Comparison of ENCODE assay signal across 19 cellular contexts in the genomic region with DNA sequence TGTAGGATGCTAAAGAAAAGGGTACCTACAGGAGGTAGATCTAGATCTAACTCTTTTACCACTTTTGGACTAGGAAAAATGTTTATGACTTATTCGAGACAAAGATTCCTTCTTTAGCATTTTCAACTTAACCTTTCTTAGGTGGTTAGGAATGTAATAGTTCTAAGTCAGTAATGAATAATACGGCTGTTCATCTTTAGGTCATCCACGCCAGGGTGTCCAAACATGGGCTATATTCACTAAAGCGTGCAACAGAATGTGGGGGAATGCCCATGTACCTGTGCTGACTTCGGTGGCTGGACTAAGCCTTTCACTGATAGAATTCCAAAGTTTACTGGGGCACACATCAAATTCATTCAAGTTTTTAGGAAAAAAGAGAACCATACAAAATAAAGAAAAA.
A peak's percentile ranks its signal among the peaks of the same experiment; 100 is the strongest.
DNase-seq lines count a peak whose midpoint lies in the region; ATAC-seq, FAIRE-seq and TF ChIP-seq lines count a peak whose summit lies in the region.
"Had no signal": no experiment of that assay in that cellular context is flagged by ENCODE, and none has a peak within 500 bp of the region (broad histone marks: within the 10 kb centered on the region; RNA-seq: fewer than 3 reads in every experiment).

No MANE protein-coding gene starts in this region.

- H3K27me3 ChIP-seq in RWPE2 (ENCODE audit: insufficient read depth, poor library complexity, severe bottlenecking), result no peaks in the 10 kb centered on the region
- H3K27me3 ChIP-seq in endodermal cell (ENCODE audit: control insufficient read depth, insufficient read depth, low read length, poor library complexity, severe bottlenecking), result no peaks in the 10 kb centered on the region
- H3K27me3 ChIP-seq in keratinocyte (ENCODE audit: control insufficient read depth, extremely low read depth, insufficient read depth, low read length), result no peaks in the 10 kb centered on the region
- H3K27me3 ChIP-seq: BE2C had no signal

- no peak for TF ChIP-seq POLR2A in GM12892 (IDR thresholded peaks at IDR 0.05; ENCODE audit: low read depth, low read length)

- no peaks in the 10 kb centered on the region for H3K36me3 ChIP-seq in RWPE2 (ENCODE audit: low read depth)
- H3K36me3 ChIP-seq in endodermal cell (ENCODE audit: control insufficient read depth, insufficient read depth, low read length), result peaks cover 4% of the 10 kb centered on the region
- H3K36me3 ChIP-seq in keratinocyte (ENCODE audit: control insufficient read depth in 2 of 2, extremely low read depth in 1 of 2, insufficient read depth in 2 of 2, low read length in 2 of 2), result no peaks in the 10 kb centered on the region
- no peaks in the 10 kb centered on the region for H3K36me3 ChIP-seq in OCI-LY7 (ENCODE audit: insufficient read depth, low read length)
- H3K36me3 ChIP-seq: BE2C had no signal

- POLR2A ChIA-PET in OCI-LY7 (lab: Charles Lee), result interaction anchor here (1.0 kb wide), 1 partner anchor 18 kb away, joined by 3 read pairs; no protein-coding TSS in a partner anchor

- H3K4me1 ChIP-seq in RWPE2 (ENCODE audit: insufficient read depth, poor library complexity, severe bottlenecking) (peaks cover 79% of the 10 kb centered on the region), endodermal cell (ENCODE audit: control insufficient read depth, insufficient read depth, low read length) (peaks cover 48% of the 10 kb centered on the region), keratinocyte (ENCODE audit: control insufficient read depth, extremely low read depth, insufficient read depth, low read length) (peaks cover 73% of the 10 kb centered on the region), OCI-LY7 (ENCODE audit: insufficient read depth, low read length, poor library complexity, severe bottlenecking) (no peaks in the 10 kb centered on the region)

- H3K27ac Mint-ChIP-seq in endodermal cell, result peak overlapping the region; percentile 90

- CTCF ChIA-PET in OCI-LY7 (lab: Charles Lee; ENCODE audit: unreplicated experiment), result no interaction called here

- H3K4me3 ChIP-seq in RWPE2 (ENCODE audit: severe bottlenecking) (no peak overlapping the region), endodermal cell (ENCODE audit: low read length) (peak overlapping the region; percentile 23), keratinocyte (ENCODE audit: control insufficient read depth in 2 of 3, extremely low read depth in 1 of 3, insufficient read depth in 2 of 3, low read depth in 1 of 3, low read length in 3 of 3) (no peak overlapping the region), OCI-LY7 (ENCODE audit: low read depth, low read length, poor library complexity, severe bottlenecking) (no peak overlapping the region)
- H3K4me3 ChIP-seq: GM23248, PC-9 had no signal

- DNase-seq in GM12892 (ENCODE audit: insufficient read length), result no peak
- no peak for DNase-seq in RWPE2 (ENCODE audit: low spot score)
- no peak for DNase-seq in endodermal cell
- DNase-seq in keratinocyte (ENCODE audit: low read depth, low spot score), result no peak
- no peak for DNase-seq in activated T-cell treated with anti-CD3 and anti-CD28 coated beads for 4 hours
- no peak for DNase-seq in OCI-LY7 (ENCODE audit: low spot score)
- no peak for DNase-seq in kidney glomerular epithelial cell (lab: John Stamatoyannopoulos, UW)
- no peak for DNase-seq in activated CD8-positive, alpha-beta memory T cell treated with anti-CD3 and anti-CD28 coated beads for 24 hours
- DNase-seq: BE2C; CD4-positive, CD25-positive, alpha-beta regulatory T cell; GF-D8; GM23248; NCI-H1417 treated with DMSO at 0.1 percent for 48 hours; NCI-H187 treated with DMSO at 0.1 percent for 48 hours; NCI-H345; NCI-H524 treated with DMSO at 0.1 percent for 48 hours; PC-9 had no signal

- H3K27me3 Mint-ChIP-seq in endodermal cell (ENCODE audit: insufficient read depth), result no peaks in the 10 kb centered on the region

- H4K20me1 ChIP-seq in keratinocyte (ENCODE audit: control insufficient read depth, extremely low read depth, insufficient read depth, low read length), result no peaks in the 10 kb centered on the region
- H4K20me1 ChIP-seq in OCI-LY7 (ENCODE audit: insufficient read depth, low read length), result no peaks in the 10 kb centered on the region

- no TSS peak for BruUV-seq in OCI-LY7 (replicated peaks; lab: Mats Ljungman, UMichigan)

- dilution Hi-C loops in keratinocyte (cut with MboI; ENCODE audit: extremely low pct_ligation_motif_present, low sequenced_read_pairs), result no loop called here

- H3K9me3 ChIP-seq in RWPE2 (ENCODE audit: severe bottlenecking) (no peaks in the 10 kb centered on the region), endodermal cell (ENCODE audit: control insufficient read depth, low read length) (no peaks in the 10 kb centered on the region), keratinocyte (ENCODE audit: control insufficient read depth, low read depth, low read length) (no peaks in the 10 kb centered on the region), OCI-LY7 (ENCODE audit: low read length) (no peaks in the 10 kb centered on the region)
- H3K9me3 ChIP-seq: BE2C had no signal

- no peaks in the 10 kb centered on the region for H3K36me3 Mint-ChIP-seq in endodermal cell (ENCODE audit: low read depth)
- H3K36me3 Mint-ChIP-seq: CD4-positive, CD25-positive, alpha-beta regulatory T cell had no signal

- 73 to 79% methylated on average over 4 to 5 of the region's 5 CpGs for WGBS in endodermal cell (ENCODE audit: insufficient coverage in 1 of 2, insufficient read length in 1 of 2), 2 experiments

- H3K9me2 ChIP-seq in OCI-LY7 (ENCODE audit: insufficient read depth, low read length), result no peaks in the 10 kb centered on the region

- ATAC-seq in RWPE2 (ENCODE audit: low read depth), result no peak

- no peaks in the 10 kb centered on the region for H3K9me1 ChIP-seq in keratinocyte (ENCODE audit: control insufficient read depth, extremely low read depth, insufficient read depth, low read length)

- H3K4me3 Mint-ChIP-seq in endodermal cell, result no peak overlapping the region
- H3K4me3 Mint-ChIP-seq: CD4-positive, CD25-positive, alpha-beta regulatory T cell had no signal

- peaks cover 60% of the 10 kb centered on the region for H3K79me2 ChIP-seq in keratinocyte (ENCODE audit: control insufficient read depth, insufficient read depth, low read length)
- H3K79me2 ChIP-seq in OCI-LY7 (ENCODE audit: insufficient read depth, low read depth, low read length), result no peaks in the 10 kb centered on the region

- H3K27ac ChIP-seq in RWPE2 (ENCODE audit: poor library complexity, severe bottlenecking) (peak overlapping the region; percentile 88), endodermal cell (ENCODE audit: low read depth, low read length) (no peak overlapping the region), keratinocyte (ENCODE audit: control insufficient read depth, insufficient read depth, low read length) (peak overlapping the region; percentile 65), OCI-LY7 (ENCODE audit: low read depth, low read length, poor library complexity, severe bottlenecking) (no peak overlapping the region)
- H3K27ac ChIP-seq: GM23248, KMS-11, PC-9 had no signal

- TF ChIP-seq CTCF in RWPE2 (IDR thresholded peaks at IDR 0.05; ENCODE audit: poor library complexity, severe bottlenecking) (no peak), endodermal cell (conservative IDR thresholded peaks at IDR 0.05) (no peak), keratinocyte (optimal IDR thresholded peaks at IDR 0.05 in 1 of 3, IDR thresholded peaks at IDR 0.05 in 1 of 3, conservative IDR thresholded peaks at IDR 0.05 in 1 of 3; ENCODE audit: extremely low read depth in 1 of 3, insufficient read depth in 2 of 3, low read length in 3 of 3) (no peak), OCI-LY7 (conservative IDR thresholded peaks at IDR 0.05; ENCODE audit: low read length) (no peak)

- H3K4me1 Mint-ChIP-seq in endodermal cell, result peaks cover 91% of the 10 kb centered on the region

- H2AFZ ChIP-seq in keratinocyte (ENCODE audit: control insufficient read depth, low read length), result no peak overlapping the region
- H2AFZ ChIP-seq in OCI-LY7 (ENCODE audit: low read length), result no peak overlapping the region
- H2AFZ ChIP-seq: GM23248, PC-9 had no signal

- H3K9ac ChIP-seq in endodermal cell (ENCODE audit: extremely low read depth, low read length, poor library complexity, severe bottlenecking), result no peak overlapping the region
- H3K9ac ChIP-seq in keratinocyte (ENCODE audit: control insufficient read depth, extremely low read depth, insufficient read depth, low read length), result no peak overlapping the region
- H3K9ac ChIP-seq: GM23248, KMS-11 had no signal

- H3K4me2 ChIP-seq in keratinocyte (ENCODE audit: control insufficient read depth, extremely low read depth, insufficient read depth, low read depth, low read length) (peak overlapping the region; percentile 12), OCI-LY7 (ENCODE audit: low read length) (no peak overlapping the region)
- H3K4me2 ChIP-seq: KMS-11, PC-9 had no signal

- intact Hi-C loops in OCI-LY7 (cut with micrococcal nuclease; ENCODE audit: unreplicated experiment), result no loop called here

- FAIRE-seq in GM12892 (lab: Jason Lieb, UNC) (peak; percentile 9), keratinocyte (lab: Jason Lieb, UNC) (peak; percentile 68)
- FAIRE-seq: GM19239 had no signal

- no peaks in the 10 kb centered on the region for H3K9me3 Mint-ChIP-seq in endodermal cell

Comparison
In these comparisons a context has a peak if more than half of its experiments do, and no peak if none do; other contexts are left out.
1. H3K27ac ChIP-seq: peak in RWPE2 (single experiment) and keratinocyte (single experiment); none in endodermal cell (single experiment) and OCI-LY7 (single experiment).